ENCODE assay signal across 24 cellular contexts in genomic region chr4:2367626-2368025, GRCh38. TPM values are rescaled to one million over a fixed set of nuclear protein-coding genes. Genes with fewer than 3 reads are reported as not detected.
"Had no signal": no experiment of that assay in that cellular context is flagged by ENCODE, and none has a peak within 500 bp of the region (broad histone marks: within the 10 kb centered on the region; RNA-seq: fewer than 3 reads in every experiment).

No MANE protein-coding gene starts in this region.

- DNase-seq: activated CD4-positive, alpha-beta T cell treated with anti-CD3 and anti-CD28 coated beads, Interleukin-2, amount 10 ng/mL, durations not matched to agents 7 days and 5 days; activated CD4-positive, CD25-positive, alpha-beta regulatory T cell treated with anti-CD3 and anti-CD28 coated beads, Interleukin-2, amount 50 U/mL, for 72 hours; activated CD8-positive, alpha-beta memory T cell treated with anti-CD3 and anti-CD28 coated beads, Interleukin-2, amount 10 ng/mL, durations not matched to agents 7 days and 5 days; activated CD8-positive, alpha-beta T cell treated with anti-CD3 and anti-CD28 coated beads for 36 hours; activated gamma-delta T cell treated with Interleukin-2 at 50 U/mL for 16 hours; activated T-cell treated with anti-CD3 and anti-CD28 coated beads for 4 hours; adrenal gland; dermis blood vessel endothelial cell; effector memory CD4-positive, alpha-beta T cell; foreskin melanocyte; kidney; naive thymus-derived CD8-positive, alpha-beta T cell; stimulated activated CD4-positive, alpha-beta T cell treated with anti-CD3 and anti-CD28 coated beads, Interleukin-1b, Interleukin-23, amount 100 ng/mL, for 48 hours; transverse colon; uterus had no signal

- H3K9me3 ChIP-seq: adrenal gland, breast epithelium, prostate gland, uterus had no signal

- H3K27me3 ChIP-seq: adrenal gland, breast epithelium, neural progenitor cell, right atrium auricular region, transverse colon, uterus had no signal

- H3K36me3 ChIP-seq: adrenal gland, breast epithelium, neural progenitor cell, prostate gland, right atrium auricular region, transverse colon, uterus had no signal

- H3K27ac ChIP-seq: breast epithelium, neural progenitor cell, prostate gland, right atrium auricular region, transverse colon, uterus had no signal

- H3K4me3 ChIP-seq: adrenal gland, breast epithelium, neural progenitor cell, prostate gland, right atrium auricular region, transverse colon, uterus had no signal

- H3K4me1 ChIP-seq: neural progenitor cell, prostate gland had no signal

RNA-seq across cellular contexts. Expression of gene CFAP99, which starts 51.1 kb away (rescaled TPM):
- total RNA-seq: activated CD4-positive, alpha-beta T cell treated with anti-CD3 and anti-CD28 coated beads, Interleukin-2, amount 10 ng/mL, durations not matched to agents 7 days and 5 days; activated CD8-positive, alpha-beta memory T cell treated with anti-CD3 and anti-CD28 coated beads, Interleukin-2, amount 10 ng/mL, durations not matched to agents 7 days and 5 days; activated CD8-positive, alpha-beta T cell treated with anti-CD3 and anti-CD28 coated beads for 36 hours; endothelial cell of umbilical vein; lung microvascular endothelial cell; naive thymus-derived CD8-positive, alpha-beta T cell; osteocyte; right atrium auricular region; skeletal muscle tissue; T-helper 2 cell treated with Interferon-gamma antibody and Interleukin-4, amounts not matched to agents 100 ng/mL and 5 ng/mL, for 36 hours had no signal
